ENCODE assay signal across 17 cellular contexts in genomic region chr5:150559088-150559487, GRCh38. TPM values are rescaled to one million over a fixed set of nuclear protein-coding genes. Genes with fewer than 3 reads are reported as not detected.
DNase-seq lines count a peak whose midpoint lies in the region; ATAC-seq and TF ChIP-seq lines count a peak whose summit lies in the region.
"Had no signal": no experiment of that assay in that cellular context is flagged by ENCODE, and none has a peak within 500 bp of the region (broad histone marks: within the 10 kb centered on the region; RNA-seq: fewer than 3 reads in every experiment).

No MANE protein-coding gene starts in this region.

- no peak for TF ChIP-seq POLR2A in sigmoid colon (IDR thresholded peaks at IDR 0.05)

- no TSS peak for BruUV-seq in MCF 10A (replicated peaks; lab: Mats Ljungman, UMichigan)

- ATAC-seq in left lobe of liver = peak; percentile 50
- ATAC-seq: GM23338 had no signal

- TF ChIP-seq CTCF in sigmoid colon (IDR thresholded peaks at IDR 0.05) (no peak), MCF 10A (IDR thresholded peaks at IDR 0.05; ENCODE audit: unreplicated experiment) (no peak)

- 80 to 82% methylated on average over 2 of the region's 2 CpGs for WGBS in sigmoid colon, 2 donors

- no peak overlapping the region for H3K27ac ChIP-seq in sigmoid colon
- H3K27ac ChIP-seq: SK-N-MC had no signal

- no peak overlapping the region for H3K4me3 Mint-ChIP-seq in MCF 10A (ENCODE audit: unreplicated experiment)
- H3K4me3 Mint-ChIP-seq: GM23338 had no signal

- H3K27me3 Mint-ChIP-seq in MCF 10A (ENCODE audit: insufficient read depth, unreplicated experiment) = no peaks in the 10 kb centered on the region

- H3K4me3 ChIP-seq in adipocyte (ENCODE audit: low read length) (no peak overlapping the region), sigmoid colon (no peak overlapping the region)
- H3K4me3 ChIP-seq: GM23338, MG63, SK-N-MC had no signal

- H3K36me3 Mint-ChIP-seq in MCF 10A (ENCODE audit: insufficient read depth, unreplicated experiment) = peaks cover 19% of the 10 kb centered on the region

- peaks cover 45% of the 10 kb centered on the region for H3K4me1 ChIP-seq in adipocyte (ENCODE audit: control insufficient read depth, insufficient read depth, low read length)
- H3K4me1 ChIP-seq in sigmoid colon = peaks cover 0 to 13% (median 3%) of the 10 kb centered on the region in 4 donors

- POLR2A ChIA-PET in MCF 10A (lab: Yijun Ruan, JAX) = interaction anchor here (0.8 to 4.9 kb wide), 13 partner anchors 9 to 288 kb away, joined by 3 to 23 read pairs (median 4); partner anchors contain the start of genes IRGM, RBM22, RPS14 and SMIM3

- intact Hi-C loops in sigmoid colon (cut with DNase I) = no loop called here
- intact Hi-C loops in MCF 10A (cut with micrococcal nuclease) = no loop called here

- peaks cover 30% of the 10 kb centered on the region for H3K36me3 ChIP-seq in adipocyte (ENCODE audit: control insufficient read depth, insufficient read depth, low read length, severe bottlenecking)
- peaks cover 0 to 26% (median 14%) of the 10 kb centered on the region in 4 donors for H3K36me3 ChIP-seq in sigmoid colon

- no peaks in the 10 kb centered on the region for H3K9me3 Mint-ChIP-seq in MCF 10A (ENCODE audit: unreplicated experiment)

- TF ChIP-seq EP300 in sigmoid colon (IDR thresholded peaks at IDR 0.05) = no peak

- H3K27me3 ChIP-seq in adipocyte (replicated peaks; ENCODE audit: control insufficient read depth, insufficient read depth, low read length) = no peaks in the 10 kb centered on the region
- H3K27me3 ChIP-seq in sigmoid colon = no peaks in the 10 kb centered on the region
- H3K27me3 ChIP-seq: MG63 had no signal

- H3K4me1 Mint-ChIP-seq in MCF 10A (ENCODE audit: insufficient read depth, unreplicated experiment) = peaks cover 14% of the 10 kb centered on the region

- H3K27ac Mint-ChIP-seq in MCF 10A (ENCODE audit: low read depth, unreplicated experiment) = no peak overlapping the region
- H3K27ac Mint-ChIP-seq: GM23338 had no signal

- DNase-seq in NCI-H146 (lab: John Stamatoyannopoulos, UW) (peak; percentile 29), NCI-H146 treated with DMSO at 0.1 percent for 48 hours (lab: John Stamatoyannopoulos, UW; ENCODE audit: unreplicated experiment) (no peak), adipocyte (ENCODE audit: low read depth) (no peak), left lobe of liver (ENCODE audit: low spot score) (peak; percentile 51), sigmoid colon (peak; percentile 32), MCF 10A (ENCODE audit: unreplicated experiment) (no peak), NCI-H510A (lab: John Stamatoyannopoulos, UW) (no peak)
- DNase-seq in stimulated activated CD8-positive, alpha-beta memory T cell treated with anti-CD3 and anti-CD28 coated beads, Interleukin-4, amount 100 ng/mL, for 48 hours = no peak
- DNase-seq: 8988T, C1 segment of cervical spinal cord, DMS 273 treated with DMSO at 0.1 percent for 48 hours, MG63, NCI-H1092 treated with DMSO at 0.1 percent for 48 hours, NCI-H187 treated with DMSO at 0.1 percent for 48 hours, Right ventricle myocardium superior had no signal

- peak overlapping the region; percentile 13 for H3K9ac ChIP-seq in adipocyte (ENCODE audit: low read length)

- CTCF ChIA-PET in MCF 10A (lab: Yijun Ruan, JAX) = interaction anchor here (0.5 to 18.5 kb wide), 28 partner anchors 11 to 612 kb away, joined by 3 to 429 read pairs (median 13); partner anchors contain the start of genes IRGM, MYOZ3, RBM22 and RPS14

- peaks cover 4% of the 10 kb centered on the region for H3K9me3 ChIP-seq in adipocyte (ENCODE audit: control insufficient read depth, low read length)
- H3K9me3 ChIP-seq in sigmoid colon = no peaks in the 10 kb centered on the region

RNA-seq across cellular contexts. Expression of gene NDST1, which starts 51.2 kb away (rescaled TPM):
- 63.7 TPM for total RNA-seq in left lobe of liver
- 10 to 100 TPM; 26.5 to 74.8 (median 43.7) TPM for total RNA-seq in sigmoid colon
- polyA plus RNA-seq in sigmoid colon = 10 to 100 TPM in 2 of 3 donors, 1 to 10 TPM in 1; 5.4 to 39.4 (median 13.9) TPM
- 68.9 and 79.3 TPM in 2 replicates for total RNA-seq in MCF 10A (2022)

Comparison
In these comparisons a context has a peak if more than half of its experiments do, and no peak if none do; other contexts are left out.
1. DNase-seq: peak in NCI-H146 (single experiment), left lobe of liver (single experiment) and sigmoid colon (single experiment); none in NCI-H146 treated with DMSO at 0.1 percent for 48 hours (single experiment), adipocyte (single experiment), MCF 10A (single experiment), stimulated activated CD8-positive, alpha-beta memory T cell treated with anti-CD3 and anti-CD28 coated beads, Interleukin-4, amount 100 ng/mL, for 48 hours (single experiment) and NCI-H510A (single experiment).